ENCODE assay signal across 15 cellular contexts in the genomic region with DNA sequence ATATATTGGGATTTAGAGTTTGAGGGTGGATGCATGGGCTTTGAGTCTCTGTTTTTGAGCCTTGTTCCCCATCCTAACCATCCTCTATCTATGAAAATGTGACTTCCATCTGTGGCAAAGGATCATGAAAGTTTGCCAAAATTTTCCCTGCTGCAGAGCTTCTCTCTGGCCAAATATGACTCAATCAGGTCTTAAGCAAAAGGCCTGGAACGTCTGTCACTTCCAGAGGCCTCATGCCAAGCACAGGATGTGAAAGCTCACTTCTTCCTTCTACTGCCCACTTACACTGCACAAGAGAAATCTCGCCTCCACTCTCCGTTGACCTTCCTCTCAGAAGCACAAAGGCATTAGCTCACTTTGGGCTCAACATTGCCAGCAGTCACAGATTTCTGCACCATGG.
A peak's percentile ranks its signal among the peaks of the same experiment; 100 is the strongest.
DNase-seq lines count a peak whose midpoint lies in the region; ATAC-seq and TF ChIP-seq lines count a peak whose summit lies in the region.
"Had no signal": no experiment of that assay in that cellular context is flagged by ENCODE, and none has a peak within 500 bp of the region (broad histone marks: within the 10 kb centered on the region; RNA-seq: fewer than 3 reads in every experiment).

No MANE protein-coding gene starts in this region.

- H3K4me2 ChIP-seq in mammary epithelial cell (ENCODE audit: insufficient read depth, low read depth, low read length) = no peak overlapping the region

- H3K27ac ChIP-seq in mammary epithelial cell (ENCODE audit: insufficient read depth, low read depth, low read length) (no peak overlapping the region), right cardiac atrium (ENCODE audit: low read length) (no peak overlapping the region), thyroid gland (no peak overlapping the region)

- peak; percentile 41 for DNase-seq in HFFc6
- peak; percentile 6 for DNase-seq in mammary epithelial cell
- peak; percentile 74 to 87 (median 75) for DNase-seq in right cardiac atrium
- DNase-seq in thyroid gland = peak; percentile 3 to 6
- no peak for DNase-seq in stimulated activated naive CD4-positive, alpha-beta T cell treated with Interleukin-2 at 50 U/mL for 16 hours (lab: John Stamatoyannopoulos, UW)
- no peak for DNase-seq in Calu3
- no peak for DNase-seq in DMS53 (lab: John Stamatoyannopoulos, UW)
- no peak for DNase-seq in HT-29 (ENCODE audit: low spot score)
- DNase-seq: activated T-cell treated with anti-CD3 and anti-CD28 coated beads, Interleukin-2, amount 50 U/mL, for 24 hours; Caco-2; central memory CD4-positive, alpha-beta T cell; mesenchymal stem cell; NCI-H524 had no signal

- TF ChIP-seq POLR2A in thyroid gland (IDR thresholded peaks at IDR 0.05) = no peak

- H2AFZ ChIP-seq in mammary epithelial cell (ENCODE audit: low read depth, low read length) = no peak overlapping the region

- TF ChIP-seq CTCF in HFFc6 (IDR thresholded peaks at IDR 0.05) = no peak
- TF ChIP-seq CTCF in mammary epithelial cell (conservative IDR thresholded peaks at IDR 0.05 in 1 of 2, IDR thresholded peaks at IDR 0.05 in 1 of 2; ENCODE audit: extremely low read depth in 1 of 2, insufficient read depth in 1 of 2, low read depth in 1 of 2, low read length in 2 of 2) = no peak
- TF ChIP-seq CTCF in thyroid gland (IDR thresholded peaks at IDR 0.05) = no peak
- TF ChIP-seq CTCF in Calu3 (IDR thresholded peaks at IDR 0.05; ENCODE audit: unreplicated experiment) = no peak

- no peak overlapping the region for H3K4me3 ChIP-seq in mammary epithelial cell (replicated peaks in 1 of 3; ENCODE audit: insufficient read depth in 1 of 3, low read depth in 2 of 3, low read length in 3 of 3)
- H3K4me3 ChIP-seq in right cardiac atrium (ENCODE audit: low read length) = no peak overlapping the region
- no peak overlapping the region for H3K4me3 ChIP-seq in thyroid gland (replicated peaks in 1 of 3)
- H3K4me3 ChIP-seq: GM12878, HAP-1 had no signal

- no peaks in the 10 kb centered on the region for H3K79me2 ChIP-seq in mammary epithelial cell (ENCODE audit: insufficient read depth, low read length)

- no peak overlapping the region for H3K27ac Mint-ChIP-seq in HFFc6
- H3K27ac Mint-ChIP-seq in Calu3 (ENCODE audit: unreplicated experiment) = no peak overlapping the region
- H3K27ac Mint-ChIP-seq: activated T-cell treated with anti-CD3 and anti-CD28 coated beads, Interleukin-2, amount 50 U/mL, for 24 hours had no signal

- H3K9ac ChIP-seq in mammary epithelial cell (ENCODE audit: insufficient read depth, low read length) = no peak overlapping the region

- dilution Hi-C loops in mammary epithelial cell (cut with HindIII; ENCODE audit: low sequenced_read_pairs) = no loop called here

- H3K36me3 Mint-ChIP-seq in HFFc6 (ENCODE audit: low read depth) = no peaks in the 10 kb centered on the region
- no peaks in the 10 kb centered on the region for H3K36me3 Mint-ChIP-seq in Calu3 (ENCODE audit: insufficient read depth, unreplicated experiment)

- WGBS in mammary epithelial cell (ENCODE audit: low coverage, missing lambda C conversion rate) = 18% methylated on average over 3 of the region's 3 CpGs
- WGBS in right cardiac atrium = 18% methylated on average over 3 of the region's 3 CpGs
- WGBS in thyroid gland, 2 donors = 46 to 52% methylated on average over 3 of the region's 3 CpGs

- no peaks in the 10 kb centered on the region for H3K36me3 ChIP-seq in mammary epithelial cell (ENCODE audit: insufficient read depth, low read length)
- H3K36me3 ChIP-seq in thyroid gland = no peaks in the 10 kb centered on the region
- H3K36me3 ChIP-seq: HAP-1 had no signal

- H3K4me1 ChIP-seq in mammary epithelial cell (ENCODE audit: insufficient read depth, low read length) (peaks cover 5% of the 10 kb centered on the region), right cardiac atrium (ENCODE audit: control insufficient read depth, insufficient read depth, low read length) (peaks cover 2% of the 10 kb centered on the region), thyroid gland (no peaks in the 10 kb centered on the region)
- H3K4me1 ChIP-seq: Caco-2, HAP-1 had no signal

- H3K4me1 Mint-ChIP-seq in HFFc6 (ENCODE audit: low read depth) (peaks cover 7% of the 10 kb centered on the region; the same call in 1 of the 2 replicates), Calu3 (ENCODE audit: low read depth, unreplicated experiment) (no peaks in the 10 kb centered on the region)

- intact Hi-C loops in mammary epithelial cell (cut with micrococcal nuclease) (no loop called here), right cardiac atrium (cut with DNase I) (no loop called here), thyroid gland (cut with DNase I) (no loop called here), Calu3 (cut with micrococcal nuclease; ENCODE audit: unreplicated experiment) (no loop called here)

- in situ Hi-C loops in mammary epithelial cell (cut with MboI; ENCODE audit: low sequenced_read_pairs in 2 of 2) = no loop called here

- H3K27me3 ChIP-seq in mammary epithelial cell (ENCODE audit: insufficient read depth, low read length) (no peaks in the 10 kb centered on the region), right cardiac atrium (ENCODE audit: control insufficient read depth, insufficient read depth) (no peaks in the 10 kb centered on the region), thyroid gland (no peaks in the 10 kb centered on the region)

- peak; percentile 91 to 92 for ATAC-seq in right cardiac atrium
- ATAC-seq: GM12878 had no signal

- no TSS peak for BruUV-seq in mammary epithelial cell (replicated peaks; lab: Mats Ljungman, UMichigan)
- no TSS peak for BruUV-seq in Calu3 (replicated peaks; lab: Mats Ljungman, UMichigan)

- no peaks in the 10 kb centered on the region for H3K9me3 Mint-ChIP-seq in HFFc6
- no peaks in the 10 kb centered on the region for H3K9me3 Mint-ChIP-seq in Calu3 (ENCODE audit: low read depth, unreplicated experiment)
- H3K9me3 Mint-ChIP-seq: activated T-cell treated with anti-CD3 and anti-CD28 coated beads, Interleukin-2, amount 50 U/mL, for 24 hours had no signal

- H4K20me1 ChIP-seq in mammary epithelial cell (ENCODE audit: insufficient read depth, low read length) = no peaks in the 10 kb centered on the region

- peaks cover 7% of the 10 kb centered on the region for H3K27me3 Mint-ChIP-seq in HFFc6 (ENCODE audit: insufficient read depth)
- no peaks in the 10 kb centered on the region for H3K27me3 Mint-ChIP-seq in Calu3 (ENCODE audit: unreplicated experiment)
- H3K27me3 Mint-ChIP-seq: activated T-cell treated with anti-CD3 and anti-CD28 coated beads, Interleukin-2, amount 50 U/mL, for 24 hours had no signal

- no peaks in the 10 kb centered on the region for H3K9me3 ChIP-seq in mammary epithelial cell (replicated peaks; ENCODE audit: insufficient read depth, low read length)
- no peaks in the 10 kb centered on the region for H3K9me3 ChIP-seq in right cardiac atrium (ENCODE audit: control insufficient read depth, low read length)
- H3K9me3 ChIP-seq in thyroid gland = no peaks in the 10 kb centered on the region
- H3K9me3 ChIP-seq: HAP-1 had no signal

- CTCF ChIA-PET in mammary epithelial cell (lab: Charles Lee; ENCODE audit: low non-redundant PET) (no interaction called here), Calu3 (lab: Charles Lee) (no interaction called here)

- H3K4me3 Mint-ChIP-seq in HFFc6 (no peak overlapping the region), Calu3 (ENCODE audit: low read depth, unreplicated experiment) (no peak overlapping the region)
- H3K4me3 Mint-ChIP-seq: activated T-cell treated with anti-CD3 and anti-CD28 coated beads, Interleukin-2, amount 50 U/mL, for 24 hours had no signal

Comparison
In these comparisons a context has a peak if more than half of its experiments do, and no peak if none do; other contexts are left out.
1. DNase-seq: peak in HFFc6 (single experiment), mammary epithelial cell (single experiment), right cardiac atrium (3 of 3) and thyroid gland (2 of 2); none in stimulated activated naive CD4-positive, alpha-beta T cell treated with Interleukin-2 at 50 U/mL for 16 hours (single experiment), Calu3 (single experiment), DMS53 (single experiment) and HT-29 (single experiment).